Comparison of ENCODE assay signal across 10 cellular contexts in the genomic region with DNA sequence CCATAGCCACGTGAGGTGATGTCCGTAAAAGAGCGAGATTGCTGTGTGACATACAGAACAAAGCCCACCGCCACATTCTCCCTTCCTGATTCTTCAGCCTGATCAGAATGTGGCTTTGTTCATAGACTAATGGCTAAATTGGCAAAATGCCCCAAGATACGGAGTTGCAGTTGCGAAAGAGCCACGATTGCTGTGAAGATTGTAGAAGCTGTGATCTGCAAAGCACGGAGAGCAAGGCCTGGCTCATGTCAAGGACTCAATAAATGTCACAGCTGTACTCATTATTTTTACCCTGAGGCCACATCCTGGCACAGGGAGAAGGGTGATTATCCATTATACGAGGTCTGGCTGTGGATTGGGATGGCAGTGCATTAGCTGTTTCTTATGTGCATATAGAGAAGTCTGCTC. TPM values are rescaled to one million over a fixed set of nuclear protein-coding genes. Genes with fewer than 3 reads are reported as not detected.
DNase-seq lines count a peak whose midpoint lies in the region; ATAC-seq and TF ChIP-seq lines count a peak whose summit lies in the region.
"Had no signal": no experiment of that assay in that cellular context is flagged by ENCODE, and none has a peak within 500 bp of the region (broad histone marks: within the 10 kb centered on the region; RNA-seq: fewer than 3 reads in every experiment).

No MANE protein-coding gene starts in this region.

- no peak overlapping the region for H3K4me3 ChIP-seq in endodermal cell (ENCODE audit: low read length)
- no peak overlapping the region for H3K4me3 ChIP-seq in skeletal muscle cell (ENCODE audit: low read depth, low read length)
- no peak overlapping the region for H3K4me3 ChIP-seq in CD8-positive, alpha-beta memory T cell (ENCODE audit: low read length)

- H3K9ac ChIP-seq in endodermal cell (ENCODE audit: extremely low read depth, low read length, poor library complexity, severe bottlenecking), result no peak overlapping the region

- POLR2A ChIA-PET in CD8-positive, alpha-beta memory T cell (lab: Charles Lee), result no interaction called here
- POLR2A ChIA-PET in GM10248 (lab: Yijun Ruan, JAX), result no interaction called here

- H3K27ac ChIP-seq in endodermal cell (ENCODE audit: low read depth, low read length), result no peak overlapping the region
- H3K27ac ChIP-seq in CD8-positive, alpha-beta memory T cell (ENCODE audit: low read depth, low read length), result no peak overlapping the region

- no peak for ATAC-seq in GM18858 (IDR thresholded peaks at IDR 0.05; ENCODE audit: unreplicated experiment)
- no peak for ATAC-seq in GM19035 (IDR thresholded peaks at IDR 0.05; ENCODE audit: unreplicated experiment)
- ATAC-seq: left cardiac atrium had no signal

- peaks cover 53% of the 10 kb centered on the region for H3K4me1 Mint-ChIP-seq in endodermal cell
- peaks cover 16 to 23% (median 23%) of the 10 kb centered on the region in 3 donors for H3K4me1 Mint-ChIP-seq in CD8-positive, alpha-beta memory T cell

- H3K36me3 Mint-ChIP-seq in endodermal cell (ENCODE audit: low read depth), result peaks cover 19% of the 10 kb centered on the region
- H3K36me3 Mint-ChIP-seq in CD8-positive, alpha-beta memory T cell, result no peaks in the 10 kb centered on the region

- H3K27me3 Mint-ChIP-seq in endodermal cell (ENCODE audit: insufficient read depth), result no peaks in the 10 kb centered on the region
- H3K27me3 Mint-ChIP-seq in CD8-positive, alpha-beta memory T cell, result peaks cover 0 to 3% of the 10 kb centered on the region in 2 donors

- H3K27ac Mint-ChIP-seq in endodermal cell, result peak overlapping the region; percentile 27
- H3K27ac Mint-ChIP-seq in CD8-positive, alpha-beta memory T cell, result peak overlapping the region in 1 of 8 donors; percentile 67

- peaks cover 22% of the 10 kb centered on the region for H3K36me3 ChIP-seq in endodermal cell (ENCODE audit: control insufficient read depth, insufficient read depth, low read length)
- H3K36me3 ChIP-seq in CD8-positive, alpha-beta memory T cell (ENCODE audit: insufficient read depth, low read length), result no peaks in the 10 kb centered on the region

- TF ChIP-seq CTCF in endodermal cell (conservative IDR thresholded peaks at IDR 0.05), result no peak
- no peak for TF ChIP-seq CTCF in GM10248 (IDR thresholded peaks at IDR 0.05; ENCODE audit: control extremely low read depth, extremely low read depth, low read depth, missing control alignments)

- 93 to 95% methylated on average over 7 of the region's 9 CpGs for WGBS in endodermal cell (ENCODE audit: insufficient coverage in 1 of 2, insufficient read length in 1 of 2), 2 experiments

- no peak overlapping the region for H3K4me3 Mint-ChIP-seq in endodermal cell
- H3K4me3 Mint-ChIP-seq in CD8-positive, alpha-beta memory T cell, result peak overlapping the region in 1 of 7 donors; percentile 10

- peaks cover 2% of the 10 kb centered on the region for H3K9me3 Mint-ChIP-seq in endodermal cell
- H3K9me3 Mint-ChIP-seq in CD8-positive, alpha-beta memory T cell, result peaks cover 0 to 2% (median 0%) of the 10 kb centered on the region in 5 donors

- H3K4me1 ChIP-seq in endodermal cell (ENCODE audit: control insufficient read depth, insufficient read depth, low read length), result no peaks in the 10 kb centered on the region
- H3K4me1 ChIP-seq in CD8-positive, alpha-beta memory T cell (ENCODE audit: insufficient read depth, low read length), result no peaks in the 10 kb centered on the region

- no peaks in the 10 kb centered on the region for H3K27me3 ChIP-seq in endodermal cell (ENCODE audit: control insufficient read depth, insufficient read depth, low read length, poor library complexity, severe bottlenecking)
- no peaks in the 10 kb centered on the region for H3K27me3 ChIP-seq in CD8-positive, alpha-beta memory T cell (ENCODE audit: insufficient read depth, low read length, poor library complexity, severe bottlenecking)

- CTCF ChIA-PET in CD8-positive, alpha-beta memory T cell (lab: Charles Lee), result no interaction called here
- CTCF ChIA-PET in GM10248 (lab: Yijun Ruan, JAX), result interaction anchor here (0.7 kb wide), 1 partner anchor 12 kb away, joined by 3 read pairs; no protein-coding TSS in a partner anchor

- H3K9me3 ChIP-seq in endodermal cell (ENCODE audit: control insufficient read depth, low read length), result no peaks in the 10 kb centered on the region
- no peaks in the 10 kb centered on the region for H3K9me3 ChIP-seq in CD8-positive, alpha-beta memory T cell (ENCODE audit: low read length)

- DNase-seq in GM04504 (ENCODE audit: low read depth), result peak; percentile 34
- peak; percentile 14 for DNase-seq in NCI-H748 treated with DMSO at 0.1 percent for 48 hours (lab: John Stamatoyannopoulos, UW)
- peak; percentile 48 for DNase-seq in endodermal cell
- peak; percentile 23 for DNase-seq in skeletal muscle cell (ENCODE audit: low read depth)
- no peak for DNase-seq in CD8-positive, alpha-beta memory T cell
- DNase-seq in GM10248 (ENCODE audit: extremely low spot score), result no peak
- DNase-seq: left cardiac atrium, NCI-H2171 had no signal

RNA-seq across cellular contexts. Expression of gene ARSD, which starts 34.2 kb away (rescaled TPM):
- total RNA-seq in endodermal cell, result 10 to 100 TPM in 1 of 2 donors, 1 to 10 TPM in 1; 4.9 to 15.7 TPM
- 4.9 TPM for polyA plus RNA-seq in endodermal cell (2013, experiment 1 of 2)
- 5.1 TPM for polyA plus RNA-seq in endodermal cell (2013, experiment 2 of 2)
- 1 to 10 TPM; 1.6 to 2.2 TPM for total RNA-seq in CD8-positive, alpha-beta memory T cell
- 4.0 TPM for polyA plus RNA-seq in CD8-positive, alpha-beta memory T cell

Comparison
In these comparisons a context has a peak if more than half of its experiments do, and no peak if none do; other contexts are left out.
1. DNase-seq: peak in GM04504 (single experiment), NCI-H748 treated with DMSO at 0.1 percent for 48 hours (single experiment), endodermal cell (single experiment) and skeletal muscle cell (single experiment); none in CD8-positive, alpha-beta memory T cell (0 of 5) and GM10248 (single experiment).